ENCODE assay signal across 3 cellular contexts in genomic region chr6:149008741-149009140, GRCh38.
TF ChIP-seq lines count a peak whose summit lies in the region.

No MANE protein-coding gene starts in this region.

TF ChIP-seq in HepG2, 621 proteins besides CTCF, POLR2A, EP300 and RAD21:
- TF ChIP-seq ISL2 (CRISPR knock-in tag; IDR thresholded peaks at IDR 0.05) (no peak), ZBTB42 (CRISPR knock-in tag; IDR thresholded peaks at IDR 0.05) (no peak), MAFK (conservative IDR thresholded peaks at IDR 0.05 in 1 of 2, IDR thresholded peaks at IDR 0.05 in 1 of 2; ENCODE audit: low read length in 2 of 2) (peak; percentile 96 to 98), MAFF (IDR thresholded peaks at IDR 0.05; ENCODE audit: low read depth, low read length) (peak; percentile 97), NFE2 (CRISPR knock-in tag; IDR thresholded peaks at IDR 0.05) (no peak), HNRNPLL (IDR thresholded peaks at IDR 0.05; ENCODE audit: low read depth, low read length, poor library complexity, severe bottlenecking) (no peak), ZNF20 (CRISPR knock-in tag; IDR thresholded peaks at IDR 0.05) (no peak)
TF ChIP-seq in HepG2: peak in this region for 2.

TF ChIP-seq in IMR-90, 13 proteins besides CTCF, POLR2A, EP300 and RAD21:
- TF ChIP-seq USF2 (IDR thresholded peaks at IDR 0.05; ENCODE audit: low read depth, low read length), result no peak
- TF ChIP-seq MAFK (IDR thresholded peaks at IDR 0.05; ENCODE audit: low read depth, low read length), result peak; percentile 92
TF ChIP-seq in IMR-90: peak in this region for 1.

TF ChIP-seq in K562, 482 proteins besides CTCF, POLR2A, EP300 and RAD21:
- TF ChIP-seq THAP12 (CRISPR knock-in tag; IDR thresholded peaks at IDR 0.05) (no peak), ZNF316 (IDR thresholded peaks at IDR 0.05) (peak; percentile 85), C11orf30 (IDR thresholded peaks at IDR 0.05; ENCODE audit: low read depth) (peak; percentile 68), MAFK (IDR thresholded peaks at IDR 0.05; ENCODE audit: low read length) (peak; percentile 81), MAFG (tag; conservative IDR thresholded peaks at IDR 0.05) (peak; percentile 75), MAFF (IDR thresholded peaks at IDR 0.05; ENCODE audit: low read length) (peak; percentile 82)
